In genomic region chr5:39605966-39606591, GRCh38 we compare ENCODE assay signal across 23 cellular contexts.
DNase-seq lines count a peak whose midpoint lies in the region; TF ChIP-seq lines count a peak whose summit lies in the region.
"Had no signal": no experiment of that assay in that cellular context is flagged by ENCODE, and none has a peak within 500 bp of the region (broad histone marks: within the 10 kb centered on the region; RNA-seq: fewer than 3 reads in every experiment).

No MANE protein-coding gene starts in this region.

- no peak overlapping the region for H3K4me3 ChIP-seq in hepatocyte
- H3K4me3 ChIP-seq: gastrocnemius medialis, lower lobe of right lung, MG63, upper lobe of left lung had no signal

- H3K27ac ChIP-seq in hepatocyte = peak overlapping the region; percentile 7
- H3K27ac ChIP-seq: gastrocnemius medialis, lower lobe of right lung, upper lobe of left lung had no signal

- no peaks in the 10 kb centered on the region for H4K20me1 ChIP-seq in hepatocyte (ENCODE audit: insufficient read depth, poor library complexity, severe bottlenecking)

- no peak overlapping the region for H2AFZ ChIP-seq in hepatocyte

- no peak for TF ChIP-seq POLR2A in erythroblast (IDR thresholded peaks at IDR 0.05; ENCODE audit: low read length)

- no peaks in the 10 kb centered on the region for H3K36me3 ChIP-seq in hepatocyte (replicated peaks; ENCODE audit: insufficient read depth, low read depth)
- H3K36me3 ChIP-seq: gastrocnemius medialis, lower lobe of right lung, MG63, upper lobe of left lung had no signal

- DNase-seq in A172 (ENCODE audit: low spot score) (peak; percentile 30), LHCN-M2 (ENCODE audit: low read depth) (peak; percentile 66), astrocyte of the hippocampus (ENCODE audit: low read depth, low spot score) (peak; percentile 54), hepatocyte (ENCODE audit: low spot score) (no peak), head of caudate nucleus (no peak), erythroblast (lab: John Stamatoyannopoulos, UW) (no peak), GM19238 (ENCODE audit: insufficient read length, low spot score) (no peak), NCI-H1436 (lab: John Stamatoyannopoulos, UW) (no peak)
- DNase-seq: ACHN; activated B cell treated with CpG ODN at 0.5 μM for 24 hours; activated CD8-positive, alpha-beta memory T cell treated with anti-CD3 and anti-CD28 coated beads for 24 hours; activated effector memory CD4-positive, alpha-beta T cell treated with anti-CD3 and anti-CD28 coated beads, Interleukin-2, amount 50 U/mL, for 16 hours; CD4-positive, alpha-beta memory T cell; gastrocnemius medialis; GOT3; lower lobe of right lung; MG63; NCI-H187; NCI-H524; nephron progenitor cell; retina; stimulated activated CD4-positive, alpha-beta T cell treated with anti-CD3 and anti-CD28 coated beads, Interleukin-4, amount 100 ng/mL, for 24 hours; upper lobe of left lung had no signal

- intact Hi-C loops in head of caudate nucleus (cut with DNase I) = no loop called here

- no peaks in the 10 kb centered on the region for H3K9me3 ChIP-seq in hepatocyte (ENCODE audit: low read depth)
- H3K9me3 ChIP-seq: gastrocnemius medialis, lower lobe of right lung, MG63, upper lobe of left lung had no signal

- no peaks in the 10 kb centered on the region for H3K79me2 ChIP-seq in hepatocyte

- 66% methylated on average over 2 of the region's 2 CpGs for WGBS in hepatocyte (ENCODE audit: low lambda C conversion rate, missing lambda C conversion rate)

- no peaks in the 10 kb centered on the region for H3K27me3 ChIP-seq in hepatocyte
- H3K27me3 ChIP-seq: gastrocnemius medialis, MG63, upper lobe of left lung had no signal

- H3K9me2 ChIP-seq in hepatocyte (replicated peaks; ENCODE audit: insufficient read depth) = no peaks in the 10 kb centered on the region

- H3K4me2 ChIP-seq in hepatocyte = no peak overlapping the region

- H3K4me1 ChIP-seq in hepatocyte (ENCODE audit: insufficient read depth) = no peaks in the 10 kb centered on the region
- H3K4me1 ChIP-seq: gastrocnemius medialis, lower lobe of right lung, upper lobe of left lung had no signal

- TF ChIP-seq CTCF in hepatocyte (IDR thresholded peaks at IDR 0.05; ENCODE audit: poor library complexity) = no peak

Comparison
In these comparisons a context has a peak if more than half of its experiments do, and no peak if none do; other contexts are left out.
1. DNase-seq: peak in A172 (single experiment), LHCN-M2 (single experiment) and astrocyte of the hippocampus (single experiment); none in hepatocyte (single experiment), head of caudate nucleus (0 of 42), erythroblast (0 of 2), GM19238 (single experiment) and NCI-H1436 (single experiment).